Comparison of ENCODE assay signal across 8 cellular contexts in the genomic region with DNA sequence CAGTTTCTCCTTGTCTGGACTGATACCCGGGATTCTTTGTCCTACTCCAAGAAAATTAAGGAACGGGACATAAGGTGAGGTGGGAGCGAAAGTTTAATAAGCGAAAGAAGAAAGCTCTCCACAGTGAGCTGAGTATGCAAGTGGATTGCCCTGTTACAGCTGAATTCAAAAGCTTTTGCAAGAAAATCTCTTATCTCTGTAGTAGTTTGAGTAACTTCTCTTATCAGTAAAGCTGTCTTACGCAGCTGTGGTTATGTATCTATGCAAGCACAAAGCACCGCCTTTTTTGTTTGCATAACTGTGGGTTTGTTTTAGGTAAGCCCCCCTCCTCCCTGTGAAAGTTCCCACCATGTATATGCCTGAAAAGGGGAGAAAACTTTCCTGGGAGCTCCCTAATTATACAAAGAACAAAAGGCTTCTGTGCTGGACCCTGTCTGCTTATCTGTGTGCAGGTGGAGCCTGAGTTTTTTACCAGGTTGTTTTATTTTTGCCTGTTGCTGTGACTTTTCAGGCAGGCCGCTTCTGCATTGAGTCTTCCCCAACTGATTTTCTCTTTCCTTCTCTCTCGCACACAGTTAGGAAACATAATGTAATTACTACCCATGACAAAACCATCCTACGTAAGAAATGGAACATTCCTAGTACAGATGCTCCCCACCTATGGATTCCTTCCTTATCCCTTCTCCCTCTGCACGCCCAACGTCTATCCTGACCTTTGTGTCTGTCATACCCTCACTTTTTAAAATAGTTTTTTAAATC. TPM values are rescaled to one million over a fixed set of nuclear protein-coding genes. Genes with fewer than 3 reads are reported as not detected.
DNase-seq lines count a peak whose midpoint lies in the region; ATAC-seq lines count a peak whose summit lies in the region.
"Had no signal": no experiment of that assay in that cellular context is flagged by ENCODE, and none has a peak within 500 bp of the region (broad histone marks: within the 10 kb centered on the region; RNA-seq: fewer than 3 reads in every experiment).

No MANE protein-coding gene starts in this region.

- DNase-seq in KBM-7 (peak; percentile 27), anterior cingulate cortex (lab: John Stamatoyannopoulos, UW) (no peak)
- DNase-seq in stimulated activated effector memory CD8-positive, alpha-beta T cell treated with anti-CD3 and anti-CD28 coated beads, Interleukin-12 subunit alpha, Interleukin-12 subunit beta, amount 100 ng/mL, for 72 hours (ENCODE audit: low spot score in 2 of 2): no peak
- DNase-seq: activated CD4-positive, CD25-positive, alpha-beta regulatory T cell treated with anti-CD3 and anti-CD28 coated beads, Interleukin-2, amount 50 U/mL, for 72 hours had no signal

- H3K27me3 Mint-ChIP-seq in activated T-helper 17 cell treated with anti-CD3 and anti-CD28 coated beads, Interleukin-2, amount 50 U/mL, for 72 hours: peaks cover 44% of the 10 kb centered on the region

- H3K4me1 Mint-ChIP-seq in activated T-helper 17 cell treated with anti-CD3 and anti-CD28 coated beads, Interleukin-2, amount 50 U/mL, for 72 hours: no peaks in the 10 kb centered on the region
- peaks cover 13% of the 10 kb centered on the region for H3K4me1 Mint-ChIP-seq in stimulated activated effector memory CD8-positive, alpha-beta T cell treated with anti-CD3 and anti-CD28 coated beads, Interleukin-12 subunit alpha, Interleukin-12 subunit beta, amount 100 ng/mL, for 72 hours

- peak overlapping the region; percentile 21; the same call in 1 of the 2 replicates for H3K4me3 ChIP-seq in iPS-18c (ENCODE audit: insufficient read depth, low read depth, low read length)

- in situ Hi-C loops in KBM-7 (cut with MboI; ENCODE audit: low pct_unique_long_range_greater_than_20kb, low sequenced_read_pairs): no loop called here

- H3K4me3 Mint-ChIP-seq in activated T-helper 17 cell treated with anti-CD3 and anti-CD28 coated beads, Interleukin-2, amount 50 U/mL, for 72 hours: peak overlapping the region; percentile 61
- peak overlapping the region; percentile 71 for H3K4me3 Mint-ChIP-seq in stimulated activated effector memory CD8-positive, alpha-beta T cell treated with anti-CD3 and anti-CD28 coated beads, Interleukin-12 subunit alpha, Interleukin-12 subunit beta, amount 100 ng/mL, for 72 hours

- no peaks in the 10 kb centered on the region for H3K36me3 Mint-ChIP-seq in activated T-helper 17 cell treated with anti-CD3 and anti-CD28 coated beads, Interleukin-2, amount 50 U/mL, for 72 hours (ENCODE audit: low read depth)
- H3K36me3 Mint-ChIP-seq in stimulated activated effector memory CD8-positive, alpha-beta T cell treated with anti-CD3 and anti-CD28 coated beads, Interleukin-12 subunit alpha, Interleukin-12 subunit beta, amount 100 ng/mL, for 72 hours: no peaks in the 10 kb centered on the region

- H3K9me3 Mint-ChIP-seq in activated T-helper 17 cell treated with anti-CD3 and anti-CD28 coated beads, Interleukin-2, amount 50 U/mL, for 72 hours: no peaks in the 10 kb centered on the region
- no peaks in the 10 kb centered on the region for H3K9me3 Mint-ChIP-seq in stimulated activated effector memory CD8-positive, alpha-beta T cell treated with anti-CD3 and anti-CD28 coated beads, Interleukin-12 subunit alpha, Interleukin-12 subunit beta, amount 100 ng/mL, for 72 hours

- no peaks in the 10 kb centered on the region for H3K9me3 ChIP-seq in iPS-18c (ENCODE audit: control insufficient read depth, insufficient read depth, low read length)

- no peak overlapping the region for H3K27ac Mint-ChIP-seq in activated T-helper 17 cell treated with anti-CD3 and anti-CD28 coated beads, Interleukin-2, amount 50 U/mL, for 72 hours
- no peak overlapping the region for H3K27ac Mint-ChIP-seq in stimulated activated effector memory CD8-positive, alpha-beta T cell treated with anti-CD3 and anti-CD28 coated beads, Interleukin-12 subunit alpha, Interleukin-12 subunit beta, amount 100 ng/mL, for 72 hours

- peak; percentile 38 for ATAC-seq in activated T-helper 17 cell treated with anti-CD3 and anti-CD28 coated beads, Interleukin-2, amount 50 U/mL, for 72 hours (replicated peaks)
- ATAC-seq in stimulated activated effector memory CD8-positive, alpha-beta T cell treated with anti-CD3 and anti-CD28 coated beads, Interleukin-12 subunit alpha, Interleukin-12 subunit beta, amount 100 ng/mL, for 72 hours: peak; percentile 34
- ATAC-seq in HG02938 (IDR thresholded peaks at IDR 0.05; ENCODE audit: unreplicated experiment) (no peak), HG03521 (IDR thresholded peaks at IDR 0.05; ENCODE audit: unreplicated experiment) (no peak)

RNA-seq across cellular contexts. Expression of gene PLAAT5, which starts 0.8 kb away (rescaled TPM):
- total RNA-seq in activated T-helper 17 cell treated with anti-CD3 and anti-CD28 coated beads, Interleukin-2, amount 50 U/mL, for 72 hours: under 1 TPM in 1 of 2 donors, not detected in 1; 0.11 TPM

RNA-seq across cellular contexts. Expression of gene LGALS12, which starts 14.1 kb away (rescaled TPM):
- total RNA-seq in activated T-helper 17 cell treated with anti-CD3 and anti-CD28 coated beads, Interleukin-2, amount 50 U/mL, for 72 hours: not detected

RNA-seq across cellular contexts. Expression of gene PLAAT4, which starts 44.8 kb away (rescaled TPM):
- 10 to 100 TPM; 20.7 to 22.1 TPM for total RNA-seq in activated T-helper 17 cell treated with anti-CD3 and anti-CD28 coated beads, Interleukin-2, amount 50 U/mL, for 72 hours

Comparison
In these comparisons a context has a peak if more than half of its experiments do, and no peak if none do; other contexts are left out.
1. ATAC-seq: peak in activated T-helper 17 cell treated with anti-CD3 and anti-CD28 coated beads, Interleukin-2, amount 50 U/mL, for 72 hours (single experiment) and stimulated activated effector memory CD8-positive, alpha-beta T cell treated with anti-CD3 and anti-CD28 coated beads, Interleukin-12 subunit alpha, Interleukin-12 subunit beta, amount 100 ng/mL, for 72 hours (single experiment); none in HG02938 (single experiment) and HG03521 (single experiment).